Comparison of ENCODE assay signal across 8 cellular contexts in genomic region chr2:231604101-231604684, GRCh38. TPM values are rescaled to one million over a fixed set of nuclear protein-coding genes. Genes with fewer than 3 reads are reported as not detected.
DNase-seq lines count a peak whose midpoint lies in the region; ATAC-seq, FAIRE-seq and TF ChIP-seq lines count a peak whose summit lies in the region.

No MANE protein-coding gene starts in this region.

- WGBS in K562 (ENCODE audit: insufficient coverage, low coverage, missing lambda C conversion rate) = 50% methylated on average over 6 of the region's 40 CpGs
- 9 to 11% (median 10%) methylated on average over 18 to 40 of the region's 40 CpGs for WGBS in small intestine, 3 donors

- no peak for FAIRE-seq in K562 (lab: Jason Lieb, UNC)
- FAIRE-seq in small intestine (lab: Jason Lieb, UNC) = no peak

- H3K27ac ChIP-seq in K562 (ENCODE audit: extremely low read depth, low read depth, low read length) (no peak overlapping the region), small intestine (ENCODE audit: low read depth in 1 of 2, low read length in 1 of 2) (peak overlapping the region; percentile 80 to 97)

- POLR2A ChIA-PET in K562 (lab: Yijun Ruan, JAX) = interaction anchor here (0.9 to 1.3 kb wide), 2 partner anchors 104 to 140 kb away, joined by 3 read pairs; partner anchors contain the start of genes NCL and PTMA

- ATAC-seq in activated CD4-positive, CD25-positive, alpha-beta regulatory T cell treated with anti-CD3 and anti-CD28 coated beads, Interleukin-2, amount 50 U/mL, for 24 hours = peak; percentile 2 to 42
- ATAC-seq in HG02623 (IDR thresholded peaks at IDR 0.05; ENCODE audit: unreplicated experiment) (peak; percentile 39), K562 (peak; percentile 76), HG03097 (IDR thresholded peaks at IDR 0.05; ENCODE audit: low FRiP score, unreplicated experiment) (no peak)

- H3K9me1 ChIP-seq in K562 (ENCODE audit: control insufficient read depth, insufficient read depth, low read length) = no peaks in the 10 kb centered on the region

- H3K27me3 ChIP-seq in K562 (ENCODE audit: control insufficient read depth in 2 of 2, insufficient read depth in 2 of 2, low read length in 2 of 2) (peaks cover 0 to under 1% of the 10 kb centered on the region in 2 experiments; a peak in 1 of 5 replicates), small intestine (ENCODE audit: control insufficient read depth in 2 of 2, insufficient read depth in 2 of 2, low read length in 2 of 2) (no peaks in the 10 kb centered on the region)

- BruUV-seq in K562 (replicated peaks; lab: Mats Ljungman, UMichigan) = no TSS peak

- H3K4me1 ChIP-seq in K562 (replicated peaks in 1 of 2; ENCODE audit: control insufficient read depth in 2 of 2, insufficient read depth in 2 of 2, low read length in 2 of 2) = peaks cover 0 to 18% of the 10 kb centered on the region in 2 experiments; a peak in 3 of 5 replicates
- H3K4me1 ChIP-seq in small intestine (ENCODE audit: control insufficient read depth in 2 of 2, insufficient read depth in 1 of 2, low read depth in 1 of 2, low read length in 1 of 2) = peaks cover 0 to 2% of the 10 kb centered on the region in 2 donors

- H3K9me3 ChIP-seq in K562 (replicated peaks; ENCODE audit: control insufficient read depth, insufficient read depth, low read depth, low read length) = no peaks in the 10 kb centered on the region
- no peaks in the 10 kb centered on the region for H3K9me3 ChIP-seq in small intestine (ENCODE audit: control insufficient read depth, low read depth)

- H3K9ac ChIP-seq in K562 (ENCODE audit: insufficient read depth in 1 of 2, low read depth in 2 of 2, low read length in 2 of 2) = peak overlapping the region in 1 of 2 experiments; percentile 91; a peak in 3 of 4 replicates

- peaks cover 13 to 15% of the 10 kb centered on the region in 2 donors for H3K4me1 Mint-ChIP-seq in immature natural killer cell

- no peak for TF ChIP-seq EP300 in K562 (IDR thresholded peaks at IDR 0.05; ENCODE audit: low read length)

- no peak for TF ChIP-seq RAD21 in K562 (CRISPR knock-in tag; conservative IDR thresholded peaks at IDR 0.05 in 1 of 2, IDR thresholded peaks at IDR 0.05 in 1 of 2)

- H3K4me3 Mint-ChIP-seq in immature natural killer cell = peak overlapping the region; percentile 40 to 64 (median 44)

- in situ Hi-C loops in K562 (cut with MboI) = no loop called here

- H3K36me3 ChIP-seq in K562 (ENCODE audit: control insufficient read depth, insufficient read depth, low read length) (no peaks in the 10 kb centered on the region), small intestine (ENCODE audit: control insufficient read depth in 2 of 2, insufficient read depth in 2 of 2, low read length in 2 of 2) (no peaks in the 10 kb centered on the region)

- H3K27ac Mint-ChIP-seq in immature natural killer cell = peak overlapping the region in 5 of 6 donors; percentile 85 to 95 (median 93)

- peak overlapping the region; percentile 30 for H3K4me3 ChIP-seq in K562
- peak overlapping the region; percentile 47 to 48 for H3K4me3 ChIP-seq in small intestine (ENCODE audit: low read depth in 1 of 2, low read length in 2 of 2)

- no peaks in the 10 kb centered on the region for H4K20me1 ChIP-seq in K562 (replicated peaks; ENCODE audit: control insufficient read depth, insufficient read depth, low read length)

- H3K79me2 ChIP-seq in K562 (ENCODE audit: control insufficient read depth, insufficient read depth, low read length) = no peaks in the 10 kb centered on the region

- no peak for TF ChIP-seq POLR2A in K562 (conservative IDR thresholded peaks at IDR 0.05)

- peak overlapping the region; percentile 80 for H2AFZ ChIP-seq in K562 (ENCODE audit: low read depth, low read length)

- TF ChIP-seq CTCF in K562 (IDR thresholded peaks at IDR 0.05 in 2 of 3, conservative IDR thresholded peaks at IDR 0.05 in 1 of 3; ENCODE audit: insufficient read depth in 2 of 3, low read depth in 1 of 3, low read length in 3 of 3) = no peak

- H3K9me3 Mint-ChIP-seq in immature natural killer cell = no peaks in the 10 kb centered on the region

- no peak for DNase-seq in activated CD4-positive, CD25-positive, alpha-beta regulatory T cell treated with anti-CD3 and anti-CD28 coated beads, Interleukin-2, amount 50 U/mL, for 72 hours
- DNase-seq in NCI-H510A (lab: John Stamatoyannopoulos, UW) (peak; percentile 82), K562 (ENCODE audit: extremely low read depth in 1 of 4, low spot score in 3 of 4) (peak in 3 of 4 experiments; percentile 13 to 44 (median 21)), immature natural killer cell (peak in 1 of 3 donors; percentile 73), small intestine (no peak)

- H3K27me3 Mint-ChIP-seq in immature natural killer cell (ENCODE audit: low read depth in 3 of 3) = peaks cover 12 to 25% (median 16%) of the 10 kb centered on the region in 3 donors

- no peaks in the 10 kb centered on the region for H3K36me3 Mint-ChIP-seq in immature natural killer cell

- intact Hi-C loops in K562 (cut with micrococcal nuclease) = loop anchor here (5.0 kb wide), 1 partner anchor 87 kb away; no protein-coding TSS in a partner anchor

- CTCF ChIA-PET in K562 (lab: Yijun Ruan, JAX; ENCODE audit: low intra/inter-chr PET ratio) = no interaction called here

- H3K4me2 ChIP-seq in K562 (ENCODE audit: insufficient read depth, low read length) = peak overlapping the region; percentile 58

TF ChIP-seq in K562, 482 proteins besides CTCF, POLR2A, EP300 and RAD21 (continues in another document):
- TF ChIP-seq ZNF655 (CRISPR knock-in tag; IDR thresholded peaks at IDR 0.05) (no peak), ZNF12 (CRISPR knock-in tag; IDR thresholded peaks at IDR 0.05) (no peak), CHCHD3 (CRISPR knock-in tag; IDR thresholded peaks at IDR 0.05) (no peak), PHF8 (IDR thresholded peaks at IDR 0.05; ENCODE audit: borderline replicate concordance, low read length) (peak; percentile 78; the same call in 1 of the 2 replicates), HMG20B (CRISPR knock-in tag; IDR thresholded peaks at IDR 0.05) (no peak), L3MBTL2 (IDR thresholded peaks at IDR 0.05) (peak; percentile 53; the same call in 1 of the 2 replicates), E2F6 (IDR thresholded peaks at IDR 0.05; ENCODE audit: borderline replicate concordance in 1 of 2, extremely low read depth in 1 of 2, insufficient read depth in 1 of 2, insufficient read length in 1 of 2, low read depth in 1 of 2, low read length in 1 of 2, poor library complexity in 1 of 2, severe bottlenecking in 1 of 2) (peak in 1 of 2 experiments; percentile 22), ZNF134 (CRISPR knock-in tag; conservative IDR thresholded peaks at IDR 0.05) (no peak), NRF1 (conservative IDR thresholded peaks at IDR 0.05 in 1 of 2, IDR thresholded peaks at IDR 0.05 in 1 of 2) (peak; percentile 23 to 39; a peak in 3 of 4 replicates), E2F3 (CRISPR knock-in tag; IDR thresholded peaks at IDR 0.05) (no peak), CTBP1 (IDR thresholded peaks at IDR 0.05; ENCODE audit: borderline replicate concordance) (peak; percentile 35; the same call in 1 of the 2 replicates), ZFX (CRISPR knock-in tag; IDR thresholded peaks at IDR 0.05) (peak; percentile 97), HLTF (IDR thresholded peaks at IDR 0.05) (no peak), WHSC1 (IDR thresholded peaks at IDR 0.05; ENCODE audit: low read length) (no peak), SMAD3 (CRISPR knock-in tag; conservative IDR thresholded peaks at IDR 0.05) (no peak), HSF4 (CRISPR knock-in tag; IDR thresholded peaks at IDR 0.05; ENCODE audit: borderline replicate concordance) (no peak)

RNA-seq across cellular contexts. Expression of gene TEX44, which starts 11.5 kb away (rescaled TPM):
- total RNA-seq in K562 (2011; cell fraction: chromatin; rRNA removed; ENCODE audit: low replicate concordance) = not detected in 2 replicates
- total RNA-seq in K562 (2011; cell fraction: nucleolus; rRNA removed) = not detected in 2 replicates
- not detected in 2 replicates for total RNA-seq in K562 (2011; cell fraction: nucleoplasm; rRNA removed)
- not detected in 2 replicates for total RNA-seq in K562 (2014; rRNA removed)
- total RNA-seq in K562 (2014; rRNA removed; fragmentation: Illumina TruSeq; extraction: Trizol) = not detected in 2 replicates
- total RNA-seq in K562 (2015; rRNA removed; fragmentation: Illumina TruSeq; extraction: Trizol) = not detected in 2 replicates
- total RNA-seq in K562 (2021) = not detected in 2 replicates
- not detected in 2 replicates for polyA plus RNA-seq in K562 (2011; rRNA removed)
- not detected in 2 replicates for polyA plus RNA-seq in K562 (2011; cell fraction: cytosol; rRNA removed)
- polyA plus RNA-seq in K562 (2011; cell fraction: nucleus; rRNA removed) = not detected in 2 replicates
- not detected in 2 replicates for polyA plus RNA-seq in K562 (2012)
- polyA plus RNA-seq in K562 (2014; fragmentation: Illumina TruSeq; extraction: Trizol) = not detected in 2 replicates
- polyA plus RNA-seq in K562 (2014; fragmentation: Nextera tagmentation; extraction: Ambion mirVana) = not detected
- polyA plus RNA-seq in K562 (2014; rRNA removed) = not detected in 2 replicates
- polyA minus RNA-seq in K562 (2011; rRNA and poly(A)+ RNA removed) = not detected in 2 replicates
- polyA minus RNA-seq in K562 (2011; cell fraction: cytosol; rRNA and poly(A)+ RNA removed) = not detected in 2 replicates
- not detected in 2 replicates for polyA minus RNA-seq in K562 (2011; cell fraction: nucleus; rRNA and poly(A)+ RNA removed)
- polyA plus RNA-seq in immature natural killer cell = not detected
- polyA plus RNA-seq in small intestine = not detected

Comparison
In these comparisons a context has a peak if more than half of its experiments do, and no peak if none do; other contexts are left out.
1. DNase-seq: peak in NCI-H510A (single experiment) and K562 (3 of 4); none in activated CD4-positive, CD25-positive, alpha-beta regulatory T cell treated with anti-CD3 and anti-CD28 coated beads, Interleukin-2, amount 50 U/mL, for 72 hours (single experiment) and small intestine (single experiment).